Comparison of ENCODE assay signal across 1 cellular context in the genomic region with DNA sequence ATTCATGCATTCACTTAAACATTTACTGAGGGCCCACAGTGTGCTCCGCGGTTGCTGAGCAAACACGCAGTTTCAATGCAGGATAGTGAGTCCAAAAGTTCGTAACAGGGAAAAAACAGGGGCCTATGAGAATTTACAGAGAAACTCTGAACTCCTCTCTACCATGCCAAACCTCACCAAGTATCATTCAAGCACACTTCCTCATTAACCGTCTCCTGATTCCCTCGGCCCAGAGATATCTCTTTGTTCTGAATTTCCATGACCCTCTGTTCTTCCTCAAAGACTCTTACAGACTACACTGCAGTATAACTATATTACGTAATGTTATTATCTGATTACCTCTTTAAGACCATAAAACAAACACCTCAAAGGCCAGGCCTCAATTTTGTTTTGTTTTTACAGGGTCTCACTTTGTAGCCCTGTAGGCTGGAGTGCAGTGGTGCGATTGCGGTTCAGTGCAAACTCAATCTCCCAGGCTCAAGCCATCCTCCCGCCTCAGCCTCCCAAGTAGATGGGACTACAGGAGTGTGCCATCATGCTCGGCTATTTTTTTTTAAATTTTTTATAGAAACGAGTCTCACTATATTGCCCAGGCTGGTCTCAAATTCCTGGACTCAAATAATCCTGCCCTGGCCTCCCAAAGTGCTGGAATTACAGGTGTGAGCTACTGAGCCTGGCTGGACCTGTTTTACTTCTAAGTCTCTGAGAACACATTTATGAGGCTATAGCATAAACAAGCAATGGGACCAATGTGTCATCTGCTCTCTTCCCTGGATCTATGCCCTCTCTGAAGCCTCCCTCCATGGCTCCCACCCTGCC.
TF ChIP-seq lines count a peak whose summit lies in the region.

No MANE protein-coding gene starts in this region.

TF ChIP-seq in GM23338, 12 proteins besides CTCF, POLR2A, EP300 and RAD21 (continued from another document):
- TF ChIP-seq ZNF331 (CRISPR knock-in tag; IDR thresholded peaks at IDR 0.05; ENCODE audit: low read depth) (no peak), EZH2 (IDR thresholded peaks at IDR 0.05; ENCODE audit: low read depth, unreplicated experiment) (no peak), CREB1 (CRISPR knock-in tag; IDR thresholded peaks at IDR 0.05; ENCODE audit: low read depth) (no peak), EZH2phosphoT487 (IDR thresholded peaks at IDR 0.05; ENCODE audit: unreplicated experiment) (no peak), ZNF114 (CRISPR knock-in tag; IDR thresholded peaks at IDR 0.05) (no peak), JUNB (IDR thresholded peaks at IDR 0.05; ENCODE audit: unreplicated experiment) (no peak), POLR2AphosphoS5 (IDR thresholded peaks at IDR 0.05; ENCODE audit: low read depth) (no peak)
- TF ChIP-seq, protein P1, sequence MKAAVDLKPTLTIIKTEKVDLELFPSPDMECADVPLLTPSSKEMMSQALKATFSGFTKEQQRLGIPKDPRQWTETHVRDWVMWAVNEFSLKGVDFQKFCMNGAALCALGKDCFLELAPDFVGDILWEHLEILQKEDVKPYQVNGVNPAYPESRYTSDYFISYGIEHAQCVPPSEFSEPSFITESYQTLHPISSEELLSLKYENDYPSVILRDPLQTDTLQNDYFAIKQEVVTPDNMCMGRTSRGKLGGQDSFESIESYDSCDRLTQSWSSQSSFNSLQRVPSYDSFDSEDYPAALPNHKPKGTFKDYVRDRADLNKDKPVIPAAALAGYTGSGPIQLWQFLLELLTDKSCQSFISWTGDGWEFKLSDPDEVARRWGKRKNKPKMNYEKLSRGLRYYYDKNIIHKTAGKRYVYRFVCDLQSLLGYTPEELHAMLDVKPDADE (IDR thresholded peaks at IDR 0.05), result no peak
- TF ChIP-seq, protein P2, sequence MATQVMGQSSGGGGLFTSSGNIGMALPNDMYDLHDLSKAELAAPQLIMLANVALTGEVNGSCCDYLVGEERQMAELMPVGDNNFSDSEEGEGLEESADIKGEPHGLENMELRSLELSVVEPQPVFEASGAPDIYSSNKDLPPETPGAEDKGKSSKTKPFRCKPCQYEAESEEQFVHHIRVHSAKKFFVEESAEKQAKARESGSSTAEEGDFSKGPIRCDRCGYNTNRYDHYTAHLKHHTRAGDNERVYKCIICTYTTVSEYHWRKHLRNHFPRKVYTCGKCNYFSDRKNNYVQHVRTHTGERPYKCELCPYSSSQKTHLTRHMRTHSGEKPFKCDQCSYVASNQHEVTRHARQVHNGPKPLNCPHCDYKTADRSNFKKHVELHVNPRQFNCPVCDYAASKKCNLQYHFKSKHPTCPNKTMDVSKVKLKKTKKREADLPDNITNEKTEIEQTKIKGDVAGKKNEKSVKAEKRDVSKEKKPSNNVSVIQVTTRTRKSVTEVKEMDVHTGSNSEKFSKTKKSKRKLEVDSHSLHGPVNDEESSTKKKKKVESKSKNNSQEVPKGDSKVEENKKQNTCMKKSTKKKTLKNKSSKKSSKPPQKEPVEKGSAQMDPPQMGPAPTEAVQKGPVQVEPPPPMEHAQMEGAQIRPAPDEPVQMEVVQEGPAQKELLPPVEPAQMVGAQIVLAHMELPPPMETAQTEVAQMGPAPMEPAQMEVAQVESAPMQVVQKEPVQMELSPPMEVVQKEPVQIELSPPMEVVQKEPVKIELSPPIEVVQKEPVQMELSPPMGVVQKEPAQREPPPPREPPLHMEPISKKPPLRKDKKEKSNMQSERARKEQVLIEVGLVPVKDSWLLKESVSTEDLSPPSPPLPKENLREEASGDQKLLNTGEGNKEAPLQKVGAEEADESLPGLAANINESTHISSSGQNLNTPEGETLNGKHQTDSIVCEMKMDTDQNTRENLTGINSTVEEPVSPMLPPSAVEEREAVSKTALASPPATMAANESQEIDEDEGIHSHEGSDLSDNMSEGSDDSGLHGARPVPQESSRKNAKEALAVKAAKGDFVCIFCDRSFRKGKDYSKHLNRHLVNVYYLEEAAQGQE (IDR thresholded peaks at IDR 0.05; ENCODE audit: unreplicated experiment), result no peak
